Comparison of ENCODE assay signal across 25 cellular contexts in the genomic region with DNA sequence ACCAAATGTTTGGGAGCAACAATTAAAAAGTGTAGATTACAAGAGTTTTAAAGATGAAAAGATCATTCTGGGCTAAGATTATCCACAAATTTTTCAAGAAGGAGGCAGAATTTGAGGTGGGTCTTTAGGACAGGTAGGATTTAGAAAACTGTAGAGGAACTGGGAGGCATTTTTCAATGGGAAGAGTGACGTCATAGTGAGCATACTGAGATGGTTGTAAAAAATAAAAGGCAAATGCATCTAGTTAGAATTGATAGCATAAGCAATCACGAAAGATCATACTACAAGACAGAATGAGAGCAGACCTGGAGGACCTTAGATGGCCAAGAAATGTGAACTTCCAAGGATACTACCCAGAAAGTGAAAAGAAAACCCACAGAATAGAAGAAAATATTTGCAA.
DNase-seq lines count a peak whose midpoint lies in the region; ATAC-seq, FAIRE-seq and TF ChIP-seq lines count a peak whose summit lies in the region.
"Had no signal": no experiment of that assay in that cellular context is flagged by ENCODE, and none has a peak within 500 bp of the region (broad histone marks: within the 10 kb centered on the region; RNA-seq: fewer than 3 reads in every experiment).

No MANE protein-coding gene starts in this region.

- TF ChIP-seq RAD21 in GM12878 (IDR thresholded peaks at IDR 0.05; ENCODE audit: insufficient read depth, low read depth, low read length) = no peak

- TF ChIP-seq CTCF in HEK293 (tag by site-specific recombination; IDR thresholded peaks at IDR 0.05) (no peak), GM12878 (IDR thresholded peaks at IDR 0.05 in 2 of 3, conservative IDR thresholded peaks at IDR 0.05 in 1 of 3; ENCODE audit: control insufficient read depth in 2 of 3, extremely low read depth in 1 of 3, insufficient read depth in 1 of 3, low read depth in 3 of 3, low read length in 3 of 3) (no peak), endothelial cell of umbilical vein (IDR thresholded peaks at IDR 0.05; ENCODE audit: extremely low read depth in 1 of 2, insufficient read depth in 1 of 2, low read depth in 1 of 2, low read length in 2 of 2) (no peak), GM13976 (IDR thresholded peaks at IDR 0.05; ENCODE audit: borderline replicate concordance, control extremely low read depth, extremely low read depth, insufficient read depth, missing control alignments) (no peak)

- H3K27ac ChIP-seq in HEK293 (ENCODE audit: extremely low read depth, low read depth, low read length) (no peak overlapping the region), GM12878 (ENCODE audit: control insufficient read depth, insufficient read depth) (no peak overlapping the region), endothelial cell of umbilical vein (ENCODE audit: insufficient read depth, low read depth, low read length) (no peak overlapping the region), aorta (ENCODE audit: low read depth in 1 of 2, low read length in 2 of 2) (no peak overlapping the region)
- H3K27ac ChIP-seq: BLaER1 had no signal

- no peak for TF ChIP-seq EP300 in GM12878 (IDR thresholded peaks at IDR 0.05; ENCODE audit: borderline replicate concordance in 1 of 2, control insufficient read depth in 1 of 2, low read depth in 2 of 2, low read length in 2 of 2)

- RAD21 ChIA-PET in GM12878 (lab: Charles Lee; ENCODE audit: unreplicated experiment) = no interaction called here

- POLR2A ChIA-PET in HEK293 (lab: Yijun Ruan, JAX) = no interaction called here
- POLR2A ChIA-PET in GM12878 (lab: Charles Lee) = no interaction called here
- POLR2A ChIA-PET in endothelial cell of umbilical vein (lab: Charles Lee) = no interaction called here

- BruUV-seq in GM12878 (replicated peaks; lab: Mats Ljungman, UMichigan) (no TSS peak), endothelial cell of umbilical vein (replicated peaks; lab: Mats Ljungman, UMichigan) (no TSS peak)

- TF ChIP-seq POLR2A in GM12878 (IDR thresholded peaks at IDR 0.05; ENCODE audit: low read depth, low read length) = no peak
- no peak for TF ChIP-seq POLR2A in endothelial cell of umbilical vein (IDR thresholded peaks at IDR 0.05; ENCODE audit: low read depth, low read length)

- no peaks in the 10 kb centered on the region for H3K36me3 ChIP-seq in HEK293 (ENCODE audit: control insufficient read depth in 2 of 2, insufficient read depth in 1 of 2, low read length in 2 of 2)
- H3K36me3 ChIP-seq in GM12878 (ENCODE audit: control insufficient read depth in 2 of 2, insufficient read depth in 2 of 2, low read length in 1 of 2) = no peaks in the 10 kb centered on the region
- no peaks in the 10 kb centered on the region for H3K36me3 ChIP-seq in endothelial cell of umbilical vein (ENCODE audit: control insufficient read depth in 2 of 2, extremely low read depth in 1 of 2, insufficient read depth in 2 of 2, low read length in 2 of 2)
- no peaks in the 10 kb centered on the region for H3K36me3 ChIP-seq in aorta (ENCODE audit: control insufficient read depth in 1 of 2, insufficient read depth in 2 of 2, low read length in 1 of 2)
- H3K36me3 ChIP-seq: BE2C, BLaER1 had no signal

- H3K9me3 ChIP-seq in HEK293 (ENCODE audit: control insufficient read depth, insufficient read depth, low read depth, low read length) (no peaks in the 10 kb centered on the region), GM12878 (replicated peaks; ENCODE audit: control insufficient read depth, insufficient read depth, low read length) (no peaks in the 10 kb centered on the region), endothelial cell of umbilical vein (replicated peaks; ENCODE audit: control insufficient read depth, insufficient read depth, low read length) (no peaks in the 10 kb centered on the region), aorta (ENCODE audit: control insufficient read depth, low read length) (no peaks in the 10 kb centered on the region)
- H3K9me3 ChIP-seq: BE2C, BLaER1 had no signal

- H3K27me3 ChIP-seq in GM12878 (replicated peaks in 1 of 2; ENCODE audit: control insufficient read depth in 2 of 2, insufficient read depth in 2 of 2, low read length in 1 of 2) (no peaks in the 10 kb centered on the region), endothelial cell of umbilical vein (ENCODE audit: control insufficient read depth in 2 of 2, insufficient read depth in 2 of 2, low read length in 2 of 2) (no peaks in the 10 kb centered on the region), aorta (ENCODE audit: control insufficient read depth in 1 of 2, insufficient read depth in 2 of 2, low read length in 1 of 2) (peaks cover 0 to 2% of the 10 kb centered on the region in 2 donors)
- H3K27me3 ChIP-seq: BE2C, BLaER1 had no signal

- H2AFZ ChIP-seq in GM12878 (ENCODE audit: control insufficient read depth, low read depth, low read length) (no peak overlapping the region), endothelial cell of umbilical vein (ENCODE audit: low read depth, low read length) (no peak overlapping the region)

- no peaks in the 10 kb centered on the region for H4K20me1 ChIP-seq in GM12878 (ENCODE audit: control insufficient read depth, insufficient read depth)
- H4K20me1 ChIP-seq in endothelial cell of umbilical vein (replicated peaks; ENCODE audit: control insufficient read depth, extremely low read depth, insufficient read depth, low read length) = no peaks in the 10 kb centered on the region
- H4K20me1 ChIP-seq: BLaER1 had no signal

- SMC1A ChIA-PET in GM12878 (lab: Charles Lee; ENCODE audit: uncharacterized antibody, unreplicated experiment) = no interaction called here

- H3K4me2 ChIP-seq in GM12878 (ENCODE audit: control insufficient read depth, insufficient read depth) (no peak overlapping the region), endothelial cell of umbilical vein (ENCODE audit: insufficient read depth, low read length) (no peak overlapping the region)
- H3K4me2 ChIP-seq: BLaER1 had no signal

- ATAC-seq in GM12878 (no peak), aorta (ENCODE audit: low FRiP score) (no peak)

- in situ Hi-C loops in GM12878 (cut with MboI) (loop anchor here (25.0 kb wide), 1 partner anchor 1665 kb away; a partner anchor contains a TSS), GM13976 (cut with MboI; ENCODE audit: low sequenced_read_pairs, unreplicated experiment) (no loop called here)

- CTCF ChIA-PET in HEK293 (lab: Yijun Ruan, JAX) (interaction anchor here (1.2 kb wide), 1 partner anchor 16 kb away, joined by 5 read pairs; no protein-coding TSS in a partner anchor), GM12878 (lab: Yijun Ruan, JAX) (no interaction called here), endothelial cell of umbilical vein (lab: Charles Lee) (no interaction called here)

- H3K9ac ChIP-seq in GM12878 (ENCODE audit: control insufficient read depth, insufficient read depth, low read length) (no peak overlapping the region), endothelial cell of umbilical vein (replicated peaks; ENCODE audit: extremely low read depth, insufficient read depth, low read length) (no peak overlapping the region)
- H3K9ac ChIP-seq: BLaER1 had no signal

- no peaks in the 10 kb centered on the region for H3K9me1 ChIP-seq in endothelial cell of umbilical vein (replicated peaks; ENCODE audit: control insufficient read depth, extremely low read depth, insufficient read depth, low read length)

- intact Hi-C loops in GM12878 (cut with micrococcal nuclease; ENCODE audit: unreplicated experiment) (no loop called here), endothelial cell of umbilical vein (cut with micrococcal nuclease) (no loop called here), aorta (cut with DNase I) (no loop called here)

- WGBS in GM12878 (ENCODE audit: insufficient coverage, insufficient replicate concordance, low lambda C conversion rate, missing lambda C conversion rate) = 7% methylated on average over 2 of the region's 2 CpGs
- 70% methylated on average over 2 of the region's 2 CpGs for WGBS in aorta, 2 donors

- no peak for FAIRE-seq in GM12878 (lab: Jason Lieb, UNC)
- FAIRE-seq in endothelial cell of umbilical vein (lab: Jason Lieb, UNC) = no peak
- FAIRE-seq: A204.1, GM12891, GM18507 had no signal

- H3K4me3 ChIP-seq in HEK293 (ENCODE audit: low read depth, low read length) = no peak overlapping the region
- H3K4me3 ChIP-seq in GM12878 = no peak overlapping the region
- H3K4me3 ChIP-seq in endothelial cell of umbilical vein (replicated peaks in 1 of 3; ENCODE audit: insufficient read depth in 1 of 3, low read depth in 1 of 3, low read length in 3 of 3) = no peak overlapping the region
- H3K4me3 ChIP-seq in aorta (ENCODE audit: low read length in 2 of 2) = no peak overlapping the region
- H3K4me3 ChIP-seq: BLaER1 had no signal

- no peaks in the 10 kb centered on the region for H3K4me1 ChIP-seq in HEK293 (ENCODE audit: control insufficient read depth, insufficient read depth, low read length)
- H3K4me1 ChIP-seq in GM12878 (ENCODE audit: control insufficient read depth, insufficient read depth, low read length) = no peaks in the 10 kb centered on the region
- H3K4me1 ChIP-seq in endothelial cell of umbilical vein (ENCODE audit: control insufficient read depth, extremely low read depth, insufficient read depth, low read length) = no peaks in the 10 kb centered on the region
- no peaks in the 10 kb centered on the region for H3K4me1 ChIP-seq in aorta (ENCODE audit: control insufficient read depth in 1 of 2, insufficient read depth in 2 of 2, low read length in 2 of 2)
- H3K4me1 ChIP-seq: BE2C, BLaER1 had no signal

- dilution Hi-C loops in endothelial cell of umbilical vein (cut with MboI; ENCODE audit: extremely low pct_ligation_motif_present, low sequenced_read_pairs) = no loop called here

- DNase-seq in GM12878 (ENCODE audit: low read depth, low spot score) (no peak), endothelial cell of umbilical vein (ENCODE audit: low read depth, low spot score) (no peak), aorta (no peak), NOMO-1 (lab: John Stamatoyannopoulos, UW; ENCODE audit: unreplicated experiment in 2 of 2) (no peak), GM13976 (ENCODE audit: low spot score) (no peak)
- DNase-seq: 8988T; ACHN; BE2C; C1 segment of cervical spinal cord; CD4-positive, alpha-beta memory T cell; CD4-positive, CD25-positive, alpha-beta regulatory T cell; CD8-positive, alpha-beta memory T cell; COR-L47; DMS 273 treated with DMSO at 0.1 percent for 48 hours; DMS153; DMS53; DMS79; DND-41; EL; GDM1 had no signal

- H3K79me2 ChIP-seq in GM12878 (ENCODE audit: control insufficient read depth, insufficient read depth, low read length) = no peaks in the 10 kb centered on the region
- no peaks in the 10 kb centered on the region for H3K79me2 ChIP-seq in endothelial cell of umbilical vein (ENCODE audit: control insufficient read depth, insufficient read depth, low read length)

TF ChIP-seq in HEK293, 187 proteins besides CTCF, POLR2A, EP300 and RAD21 (continues in another document):
- no peak for TF ChIP-seq ZNF133 (tag by site-specific recombination; IDR thresholded peaks at IDR 0.05)

TF ChIP-seq in GM12878, 131 proteins besides CTCF, POLR2A, EP300 and RAD21:
- TF ChIP-seq ATF7 (IDR thresholded peaks at IDR 0.05; ENCODE audit: low read depth) (0 out of 2 replicates have a peak, but pooled peaks have one; percentile 24), CREM (IDR thresholded peaks at IDR 0.05; ENCODE audit: low read depth) (no peak)

TF ChIP-seq in endothelial cell of umbilical vein, 7 proteins besides CTCF, POLR2A, EP300 and RAD21:
- TF ChIP-seq JUN (IDR thresholded peaks at IDR 0.05; ENCODE audit: borderline replicate concordance, insufficient read depth, insufficient read length, low read depth) = peak; percentile 12
- no peak for TF ChIP-seq EZH2 (IDR thresholded peaks at IDR 0.05; ENCODE audit: borderline replicate concordance, low read depth, low read length, severe bottlenecking)
